Comparison of ENCODE assay signal across 19 cellular contexts in the genomic region with DNA sequence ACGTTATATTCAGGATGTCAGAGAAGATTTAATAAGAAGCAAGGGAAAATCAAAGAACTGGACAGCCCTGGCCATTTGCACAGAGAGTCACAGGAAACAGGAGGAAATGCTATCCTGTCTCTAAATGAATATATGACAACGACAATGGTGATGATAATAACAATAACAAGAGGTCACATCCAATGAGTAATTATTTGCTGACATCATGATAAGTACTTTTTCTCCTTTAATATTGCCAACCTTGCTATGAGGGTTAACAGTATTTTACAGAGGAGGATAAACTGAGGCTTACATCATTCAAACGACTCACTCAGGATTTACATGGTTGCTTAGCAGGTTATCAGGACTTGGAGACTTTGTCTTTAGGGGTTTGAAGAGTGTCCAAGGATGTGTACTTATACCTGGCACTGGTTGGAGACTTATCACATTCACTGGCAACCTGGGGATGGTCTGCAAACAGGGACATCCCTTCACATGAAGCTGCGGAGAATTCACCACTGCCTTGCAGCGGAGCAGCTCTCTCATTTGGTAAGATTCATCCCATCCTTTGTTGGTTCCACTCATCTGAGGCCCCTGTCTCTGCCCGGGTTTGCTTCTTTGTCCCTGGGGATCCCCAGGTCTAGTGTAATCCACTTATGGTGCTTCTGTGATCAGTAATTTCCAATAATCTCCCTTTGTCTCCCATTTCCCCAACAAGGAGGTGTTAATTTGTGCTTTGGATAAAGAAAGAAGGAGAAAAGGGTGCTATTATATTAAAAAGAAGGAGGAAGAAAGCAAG.
DNase-seq lines count a peak whose midpoint lies in the region; ATAC-seq, FAIRE-seq and TF ChIP-seq lines count a peak whose summit lies in the region.
"Had no signal": no experiment of that assay in that cellular context is flagged by ENCODE, and none has a peak within 500 bp of the region (broad histone marks: within the 10 kb centered on the region; RNA-seq: fewer than 3 reads in every experiment).

No MANE protein-coding gene starts in this region.

- no TSS peak for BruUV-seq in HepG2 (replicated peaks; lab: Mats Ljungman, UMichigan)

- no peaks in the 10 kb centered on the region for H3K36me3 ChIP-seq in HepG2 (replicated peaks in 1 of 2; ENCODE audit: control insufficient read depth in 1 of 2, insufficient read depth in 2 of 2, low read length in 2 of 2)
- H3K36me3 ChIP-seq in right lobe of liver = no peaks in the 10 kb centered on the region
- H3K36me3 ChIP-seq in SJCRH30 = no peaks in the 10 kb centered on the region

- no peaks in the 10 kb centered on the region for H4K20me1 ChIP-seq in HepG2 (ENCODE audit: insufficient read depth, low read length)

- TF ChIP-seq RAD21 in HepG2 (CRISPR knock-in tag; IDR thresholded peaks at IDR 0.05) = no peak

- in situ Hi-C loops in HepG2 (cut with HindIII; ENCODE audit: extremely low pct_ligation_motif_present, low pct_unique_long_range_greater_than_20kb) = no loop called here

- TF ChIP-seq EP300 in HepG2 (IDR thresholded peaks at IDR 0.05; ENCODE audit: low read depth in 2 of 2, low read length in 2 of 2) (no peak), HepG2 (CRISPR knock-in tag; IDR thresholded peaks at IDR 0.05; ENCODE audit: borderline replicate concordance) (no peak)

- POLR2A ChIA-PET in HepG2 (lab: Yijun Ruan, JAX) = no interaction called here

- H3K27ac ChIP-seq in HepG2 (ENCODE audit: extremely low read length, insufficient read depth, low read length) (no peak overlapping the region), right lobe of liver (no peak overlapping the region), SJCRH30 (no peak overlapping the region; the same call in 1 of the 2 replicates)

- H3K4me2 ChIP-seq in HepG2 (ENCODE audit: low read depth, low read length) = no peak overlapping the region

- DNase-seq in DMS79 treated with DMSO at 0.1 percent for 48 hours (lab: John Stamatoyannopoulos, UW) = peak; percentile 67
- no peak for DNase-seq in DMS79 (lab: John Stamatoyannopoulos, UW)
- DNase-seq in HepG2 (ENCODE audit: low spot score) = no peak
- DNase-seq in right lobe of liver = no peak
- no peak for DNase-seq in SJCRH30
- DNase-seq in GOT3 (lab: John Stamatoyannopoulos, UW) = no peak
- no peak for DNase-seq in RPMI8226
- DNase-seq: 8988T; CD4-positive, alpha-beta memory T cell; DMS 273 treated with DMSO at 0.1 percent for 48 hours; H7; IMR-90; Karpas-422; MM.1S; NCI-H446; T-helper 1 cell had no signal

- no peak for TF ChIP-seq POLR2A in HepG2 (IDR thresholded peaks at IDR 0.05; ENCODE audit: insufficient read depth in 1 of 2, low read depth in 2 of 2, low read length in 2 of 2)
- TF ChIP-seq POLR2A in right lobe of liver (IDR thresholded peaks at IDR 0.05) = no peak

- H3K9ac ChIP-seq in HepG2 (ENCODE audit: insufficient read depth, low read depth, low read length) = no peak overlapping the region

- H3K9me3 ChIP-seq in HepG2 (ENCODE audit: low read length) (peaks cover 86% of the 10 kb centered on the region), right lobe of liver (no peaks in the 10 kb centered on the region), SJCRH30 (replicated peaks) (no peaks in the 10 kb centered on the region)

- no peak overlapping the region for H3K4me3 ChIP-seq in HepG2 (replicated peaks in 1 of 3; ENCODE audit: insufficient read depth in 1 of 3, low read depth in 2 of 3, low read length in 3 of 3)
- H3K4me3 ChIP-seq in right lobe of liver = no peak overlapping the region
- H3K4me3 ChIP-seq in SJCRH30 = peak overlapping the region; percentile 40

- H3K4me1 ChIP-seq in HepG2 (ENCODE audit: insufficient read depth, low read length) (no peaks in the 10 kb centered on the region), right lobe of liver (no peaks in the 10 kb centered on the region), SJCRH30 (peaks cover 9% of the 10 kb centered on the region)

- H2AFZ ChIP-seq in HepG2 (ENCODE audit: low read length) = no peak overlapping the region

- CTCF ChIA-PET in HepG2 (lab: Yijun Ruan, JAX; ENCODE audit: low intra/inter-chr PET ratio, low total read pairs) = no interaction called here

- WGBS in HepG2 (ENCODE audit: low lambda C conversion rate) = 1% methylated on average over 5 of the region's 6 CpGs
- WGBS in right lobe of liver (ENCODE audit: insufficient coverage, low coverage, low lambda C conversion rate, missing lambda C conversion rate) = 43% methylated on average over 4 of the region's 6 CpGs

- intact Hi-C loops in HepG2 (cut with micrococcal nuclease; ENCODE audit: unreplicated experiment) (no loop called here), right lobe of liver (cut with DNase I) (no loop called here)

- ATAC-seq in HepG2 (no peak), right lobe of liver (no peak), HG02642 (IDR thresholded peaks at IDR 0.05; ENCODE audit: poor library complexity, unreplicated experiment) (no peak)
- ATAC-seq: SK-N-SH treated with all-trans-retinoic acid at 6 μM for 48 hours had no signal

- H3K79me2 ChIP-seq in HepG2 (ENCODE audit: insufficient read depth, low read length) = no peaks in the 10 kb centered on the region

- TF ChIP-seq CTCF in HepG2 (CRISPR knock-in tag; IDR thresholded peaks at IDR 0.05) (no peak), right lobe of liver (IDR thresholded peaks at IDR 0.05) (no peak)

- no peaks in the 10 kb centered on the region for H3K27me3 ChIP-seq in HepG2 (ENCODE audit: control insufficient read depth in 1 of 2, insufficient read depth in 2 of 2, low read length in 2 of 2)
- no peaks in the 10 kb centered on the region for H3K27me3 ChIP-seq in right lobe of liver
- H3K27me3 ChIP-seq in SJCRH30 = no peaks in the 10 kb centered on the region

- no peak for FAIRE-seq in HepG2 (lab: Jason Lieb, UNC)
- FAIRE-seq: RCC 7860 had no signal

TF ChIP-seq in HepG2, 621 proteins besides CTCF, POLR2A, EP300 and RAD21 (continues in another document):
- TF ChIP-seq TMF1 (CRISPR knock-in tag; IDR thresholded peaks at IDR 0.05; ENCODE audit: low read depth) (no peak), MAFF (IDR thresholded peaks at IDR 0.05; ENCODE audit: low read depth, low read length) (peak; percentile 70), ZNF776 (CRISPR knock-in tag; IDR thresholded peaks at IDR 0.05) (no peak), ZSCAN12 (CRISPR knock-in tag; IDR thresholded peaks at IDR 0.05) (no peak)
- TF ChIP-seq, protein P1, sequence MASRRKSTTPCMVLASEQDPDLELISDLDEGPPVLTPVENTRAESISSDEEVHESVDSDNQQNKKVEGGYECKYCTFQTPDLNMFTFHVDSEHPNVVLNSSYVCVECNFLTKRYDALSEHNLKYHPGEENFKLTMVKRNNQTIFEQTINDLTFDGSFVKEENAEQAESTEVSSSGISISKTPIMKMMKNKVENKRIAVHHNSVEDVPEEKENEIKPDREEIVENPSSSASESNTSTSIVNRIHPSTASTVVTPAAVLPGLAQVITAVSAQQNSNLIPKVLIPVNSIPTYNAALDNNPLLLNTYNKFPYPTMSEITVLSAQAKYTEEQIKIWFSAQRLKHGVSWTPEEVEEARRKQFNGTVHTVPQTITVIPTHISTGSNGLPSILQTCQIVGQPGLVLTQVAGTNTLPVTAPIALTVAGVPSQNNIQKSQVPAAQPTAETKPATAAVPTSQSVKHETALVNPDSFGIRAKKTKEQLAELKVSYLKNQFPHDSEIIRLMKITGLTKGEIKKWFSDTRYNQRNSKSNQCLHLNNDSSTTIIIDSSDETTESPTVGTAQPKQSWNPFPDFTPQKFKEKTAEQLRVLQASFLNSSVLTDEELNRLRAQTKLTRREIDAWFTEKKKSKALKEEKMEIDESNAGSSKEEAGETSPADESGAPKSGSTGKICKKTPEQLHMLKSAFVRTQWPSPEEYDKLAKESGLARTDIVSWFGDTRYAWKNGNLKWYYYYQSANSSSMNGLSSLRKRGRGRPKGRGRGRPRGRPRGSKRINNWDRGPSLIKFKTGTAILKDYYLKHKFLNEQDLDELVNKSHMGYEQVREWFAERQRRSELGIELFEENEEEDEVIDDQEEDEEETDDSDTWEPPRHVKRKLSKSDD (CRISPR knock-in tag; IDR thresholded peaks at IDR 0.05; ENCODE audit: low read depth) = no peak
- TF ChIP-seq, protein P2, sequence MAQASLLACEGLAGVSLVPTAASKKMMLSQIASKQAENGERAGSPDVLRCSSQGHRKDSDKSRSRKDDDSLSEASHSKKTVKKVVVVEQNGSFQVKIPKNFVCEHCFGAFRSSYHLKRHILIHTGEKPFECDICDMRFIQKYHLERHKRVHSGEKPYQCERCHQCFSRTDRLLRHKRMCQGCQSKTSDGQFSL (CRISPR knock-in tag; IDR thresholded peaks at IDR 0.05) = no peak
- TF ChIP-seq, protein P3, sequence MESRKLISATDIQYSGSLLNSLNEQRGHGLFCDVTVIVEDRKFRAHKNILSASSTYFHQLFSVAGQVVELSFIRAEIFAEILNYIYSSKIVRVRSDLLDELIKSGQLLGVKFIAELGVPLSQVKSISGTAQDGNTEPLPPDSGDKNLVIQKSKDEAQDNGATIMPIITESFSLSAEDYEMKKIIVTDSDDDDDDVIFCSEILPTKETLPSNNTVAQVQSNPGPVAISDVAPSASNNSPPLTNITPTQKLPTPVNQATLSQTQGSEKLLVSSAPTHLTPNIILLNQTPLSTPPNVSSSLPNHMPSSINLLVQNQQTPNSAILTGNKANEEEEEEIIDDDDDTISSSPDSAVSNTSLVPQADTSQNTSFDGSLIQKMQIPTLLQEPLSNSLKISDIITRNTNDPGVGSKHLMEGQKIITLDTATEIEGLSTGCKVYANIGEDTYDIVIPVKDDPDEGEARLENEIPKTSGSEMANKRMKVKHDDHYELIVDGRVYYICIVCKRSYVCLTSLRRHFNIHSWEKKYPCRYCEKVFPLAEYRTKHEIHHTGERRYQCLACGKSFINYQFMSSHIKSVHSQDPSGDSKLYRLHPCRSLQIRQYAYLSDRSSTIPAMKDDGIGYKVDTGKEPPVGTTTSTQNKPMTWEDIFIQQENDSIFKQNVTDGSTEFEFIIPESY (CRISPR knock-in tag; IDR thresholded peaks at IDR 0.05) = no peak
- TF ChIP-seq, protein P4, sequence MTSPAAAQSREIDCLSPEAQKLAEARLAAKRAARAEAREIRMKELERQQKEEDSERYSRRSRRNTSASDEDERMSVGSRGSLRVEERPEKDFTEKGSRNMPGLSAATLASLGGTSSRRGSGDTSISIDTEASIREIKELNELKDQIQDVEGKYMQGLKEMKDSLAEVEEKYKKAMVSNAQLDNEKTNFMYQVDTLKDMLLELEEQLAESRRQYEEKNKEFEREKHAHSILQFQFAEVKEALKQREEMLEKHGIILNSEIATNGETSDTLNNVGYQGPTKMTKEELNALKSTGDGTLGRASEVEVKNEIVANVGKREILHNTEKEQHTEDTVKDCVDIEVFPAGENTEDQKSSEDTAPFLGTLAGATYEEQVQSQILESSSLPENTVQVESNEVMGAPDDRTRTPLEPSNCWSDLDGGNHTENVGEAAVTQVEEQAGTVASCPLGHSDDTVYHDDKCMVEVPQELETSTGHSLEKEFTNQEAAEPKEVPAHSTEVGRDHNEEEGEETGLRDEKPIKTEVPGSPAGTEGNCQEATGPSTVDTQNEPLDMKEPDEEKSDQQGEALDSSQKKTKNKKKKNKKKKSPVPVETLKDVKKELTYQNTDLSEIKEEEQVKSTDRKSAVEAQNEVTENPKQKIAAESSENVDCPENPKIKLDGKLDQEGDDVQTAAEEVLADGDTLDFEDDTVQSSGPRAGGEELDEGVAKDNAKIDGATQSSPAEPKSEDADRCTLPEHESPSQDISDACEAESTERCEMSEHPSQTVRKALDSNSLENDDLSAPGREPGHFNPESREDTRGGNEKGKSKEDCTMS (CRISPR knock-in tag; conservative IDR thresholded peaks at IDR 0.05) = no peak
